Comparison of ENCODE assay signal across 9 cellular contexts in the genomic region with DNA sequence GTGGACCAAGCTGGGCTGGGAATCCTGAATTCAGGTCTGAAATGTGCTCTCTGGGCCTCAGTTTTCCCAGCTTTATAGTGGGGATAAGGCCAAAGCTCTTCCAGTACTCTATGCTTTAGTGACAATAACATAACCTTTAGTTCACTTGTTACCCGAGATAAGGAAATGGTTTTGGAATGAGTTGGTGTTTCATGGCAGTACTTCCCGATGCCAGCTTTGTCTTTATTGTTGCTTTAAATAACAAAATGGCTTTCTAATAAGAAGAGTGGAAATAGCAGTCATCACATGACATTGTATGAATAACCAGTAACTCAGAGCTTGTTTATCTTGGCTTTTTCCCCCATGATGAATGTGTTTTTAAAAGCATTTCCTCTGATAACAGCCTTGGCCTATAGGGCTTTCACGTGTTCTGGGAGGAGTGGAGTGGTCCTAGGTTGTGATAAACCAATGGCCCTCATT. TPM values are rescaled to one million over a fixed set of nuclear protein-coding genes. Genes with fewer than 3 reads are reported as not detected.
DNase-seq lines count a peak whose midpoint lies in the region; ATAC-seq and TF ChIP-seq lines count a peak whose summit lies in the region.
"Had no signal": no experiment of that assay in that cellular context is flagged by ENCODE, and none has a peak within 500 bp of the region (broad histone marks: within the 10 kb centered on the region; RNA-seq: fewer than 3 reads in every experiment).

No MANE protein-coding gene starts in this region.

- H3K14ac ChIP-seq in neuronal stem cell (ENCODE audit: low read length), result no peak overlapping the region

- H2BK120ac ChIP-seq in neuronal stem cell (ENCODE audit: low read depth, low read length), result no peak overlapping the region

- H3K23ac ChIP-seq in neuronal stem cell (ENCODE audit: low read depth, low read length, poor library complexity), result no peak overlapping the region

- POLR2A ChIA-PET in HEK293T (lab: Yijun Ruan, JAX), result no interaction called here

- H3K36me3 ChIP-seq in neuronal stem cell (replicated peaks in 1 of 2; ENCODE audit: control insufficient read depth in 2 of 2, insufficient read depth in 2 of 2, low read length in 2 of 2), result no peaks in the 10 kb centered on the region

- H4K8ac ChIP-seq in neuronal stem cell (ENCODE audit: low read depth, low read length), result no peak overlapping the region

- H2BK5ac ChIP-seq in neuronal stem cell (ENCODE audit: low read length), result no peak overlapping the region

- H3K9ac ChIP-seq in neuronal stem cell (ENCODE audit: low read depth, low read length, poor library complexity), result no peak overlapping the region

- no peak for ATAC-seq in GM19455 (IDR thresholded peaks at IDR 0.05; ENCODE audit: unreplicated experiment)
- ATAC-seq: natural killer cell had no signal

- no peak overlapping the region for H2BK15ac ChIP-seq in neuronal stem cell (ENCODE audit: low read length)

- no peak overlapping the region for H2BK12ac ChIP-seq in neuronal stem cell (ENCODE audit: low read length)

- H3K27ac ChIP-seq in VCaP (peak overlapping the region; percentile 23), neuronal stem cell (replicated peaks; ENCODE audit: low read length) (no peak overlapping the region)

- H2AFZ ChIP-seq in neuronal stem cell (ENCODE audit: low read length), result no peak overlapping the region

- no peak overlapping the region for H3K4me2 ChIP-seq in neuronal stem cell (ENCODE audit: insufficient read depth, low read length, poor library complexity, severe bottlenecking)

- WGBS in neuronal stem cell (ENCODE audit: extremely low coverage in 2 of 2, insufficient read length in 2 of 2, insufficient replicate concordance in 1 of 2), 2 donors, result no CpG with 5 or more reads among the region's 3 CpGs

- H3K79me1 ChIP-seq in neuronal stem cell (ENCODE audit: low read depth, low read length), result peaks cover 7% of the 10 kb centered on the region

- H3K4me3 ChIP-seq in neuronal stem cell (ENCODE audit: low read length in 2 of 2), result no peak overlapping the region

- H3K27me3 ChIP-seq in neuronal stem cell (ENCODE audit: control insufficient read depth in 3 of 3, insufficient read depth in 3 of 3, low read depth in 1 of 3, low read length in 3 of 3), result no peaks in the 10 kb centered on the region

- no peak overlapping the region for H3K18ac ChIP-seq in neuronal stem cell (ENCODE audit: low read length)

- H3K9me3 ChIP-seq in neuronal stem cell (replicated peaks in 1 of 2; ENCODE audit: control insufficient read depth in 2 of 2, insufficient read depth in 1 of 2, low read depth in 1 of 2, low read length in 2 of 2), result peaks cover 2 to 43% of the 10 kb centered on the region in 2 donors

- no peak overlapping the region for H4K91ac ChIP-seq in neuronal stem cell (ENCODE audit: low read depth, low read length, poor library complexity)

- peaks cover 0 to 6% of the 10 kb centered on the region in 2 donors for H3K4me1 ChIP-seq in neuronal stem cell (ENCODE audit: control insufficient read depth in 2 of 2, insufficient read depth in 1 of 2, low read depth in 1 of 2, low read length in 2 of 2)

- H3K4ac ChIP-seq in neuronal stem cell (ENCODE audit: low read length), result no peak overlapping the region

- H2AK5ac ChIP-seq in neuronal stem cell (ENCODE audit: low read depth, low read length), result no peak overlapping the region

- CTCF ChIA-PET in HEK293T (lab: Yijun Ruan, JAX), result interaction anchor here (0.8 kb wide), 2 partner anchors 33 to 153 kb away, joined by 3 to 7 read pairs; no protein-coding TSS in a partner anchor

- TF ChIP-seq CTCF in VCaP (conservative IDR thresholded peaks at IDR 0.05), result no peak

- DNase-seq in HEK293T (ENCODE audit: extremely low spot score) (peak; percentile 34), fibroblast of peridontal ligament (ENCODE audit: extremely low read depth) (peak; percentile 59), pulmonary artery endothelial cell (ENCODE audit: low read depth, low spot score) (peak; percentile 95), NCI-H2081 treated with DMSO at 0.1 percent for 48 hours (lab: John Stamatoyannopoulos, UW) (no peak), NAMALWA (ENCODE audit: low spot score) (no peak), neuronal stem cell (ENCODE audit: low spot score) (no peak)
- DNase-seq: natural killer cell had no signal

TF ChIP-seq in HEK293T, 16 proteins besides CTCF, POLR2A, EP300 and RAD21:
- TF ChIP-seq, protein P1, sequence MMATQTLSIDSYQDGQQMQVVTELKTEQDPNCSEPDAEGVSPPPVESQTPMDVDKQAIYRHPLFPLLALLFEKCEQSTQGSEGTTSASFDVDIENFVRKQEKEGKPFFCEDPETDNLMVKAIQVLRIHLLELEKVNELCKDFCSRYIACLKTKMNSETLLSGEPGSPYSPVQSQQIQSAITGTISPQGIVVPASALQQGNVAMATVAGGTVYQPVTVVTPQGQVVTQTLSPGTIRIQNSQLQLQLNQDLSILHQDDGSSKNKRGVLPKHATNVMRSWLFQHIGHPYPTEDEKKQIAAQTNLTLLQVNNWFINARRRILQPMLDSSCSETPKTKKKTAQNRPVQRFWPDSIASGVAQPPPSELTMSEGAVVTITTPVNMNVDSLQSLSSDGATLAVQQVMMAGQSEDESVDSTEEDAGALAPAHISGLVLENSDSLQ (IDR thresholded peaks at IDR 0.05), result 0 out of 2 replicates have a peak, but pooled peaks have one; percentile 44
- no peak for TF ChIP-seq LEF1 (IDR thresholded peaks at IDR 0.05; ENCODE audit: borderline replicate concordance)
- 0 out of 2 replicates have a peak, but pooled peaks have one; percentile 14 for TF ChIP-seq L3MBTL2 (conservative IDR thresholded peaks at IDR 0.05)
TF ChIP-seq in HEK293T: peak in this region for 2.

RNA-seq across cellular contexts. Expression of a gene that starts 53.6 kb away (rescaled TPM):
- 14.8 and 15.8 TPM in 2 replicates for total RNA-seq in pulmonary artery endothelial cell
- 31.5 TPM for polyA plus RNA-seq in neuronal stem cell (2013, experiment 1 of 2)
- 32.2 TPM for polyA plus RNA-seq in neuronal stem cell (2013, experiment 2 of 2)

Comparison
In these comparisons a context has a peak if more than half of its experiments do, and no peak if none do; other contexts are left out.
1. DNase-seq: peak in HEK293T (single experiment), fibroblast of peridontal ligament (single experiment) and pulmonary artery endothelial cell (single experiment); none in NCI-H2081 treated with DMSO at 0.1 percent for 48 hours (single experiment), NAMALWA (single experiment) and neuronal stem cell (single experiment).